Comparison of ENCODE assay signal across 16 cellular contexts in genomic region chr19:33306853-33307792, GRCh38.
"Had no signal": no experiment of that assay in that cellular context is flagged by ENCODE, and none has a peak within 500 bp of the region (broad histone marks: within the 10 kb centered on the region; RNA-seq: fewer than 3 reads in every experiment).

No MANE protein-coding gene starts in this region.

- H3K36me3 ChIP-seq: ascending aorta, left lung, sigmoid colon had no signal

- DNase-seq: activated CD4-positive, alpha-beta T cell treated with anti-CD3 and anti-CD28 coated beads, Interleukin-2, amount 10 ng/mL, durations not matched to agents 7 days and 5 days; activated CD4-positive, CD25-positive, alpha-beta regulatory T cell; activated naive CD4-positive, alpha-beta T cell treated with Interleukin-2 at 50 U/mL for 16 hours; dermis blood vessel endothelial cell; endodermal cell; left lung; natural killer cell; nucleus accumbens; SIG-M5; sigmoid colon; stimulated activated CD4-positive, alpha-beta T cell treated with anti-CD3 and anti-CD28 coated beads, Interleukin-1b, Interleukin-23, amount 100 ng/mL, for 48 hours; T-helper 2 cell had no signal

- H3K36me3 Mint-ChIP-seq: natural killer cell had no signal

- H3K4me3 ChIP-seq: ascending aorta, left lung, sigmoid colon had no signal

- H3K27ac ChIP-seq: ascending aorta, left lung, sigmoid colon had no signal

- H3K9me3 ChIP-seq: ascending aorta, sigmoid colon had no signal

- H3K27ac Mint-ChIP-seq: activated CD4-positive, alpha-beta T cell treated with anti-CD3 and anti-CD28 coated beads, Interleukin-2, amount 10 ng/mL, durations not matched to agents 7 days and 5 days; activated T-helper 17 cell treated with anti-CD3 and anti-CD28 coated beads, Interleukin-2, amount 50 U/mL, for 72 hours; endodermal cell; memory B cell; natural killer cell; progenitor cell of endocrine pancreas had no signal

- H3K4me3 Mint-ChIP-seq: activated CD4-positive, alpha-beta T cell treated with anti-CD3 and anti-CD28 coated beads, Interleukin-2, amount 10 ng/mL, durations not matched to agents 7 days and 5 days; activated T-helper 17 cell treated with anti-CD3 and anti-CD28 coated beads, Interleukin-2, amount 50 U/mL, for 72 hours; endodermal cell; memory B cell; natural killer cell had no signal

- H3K9me3 Mint-ChIP-seq: activated CD4-positive, alpha-beta T cell treated with anti-CD3 and anti-CD28 coated beads, Interleukin-2, amount 10 ng/mL, durations not matched to agents 7 days and 5 days; activated T-helper 17 cell treated with anti-CD3 and anti-CD28 coated beads, Interleukin-2, amount 50 U/mL, for 72 hours; endodermal cell; natural killer cell had no signal

- H3K4me1 Mint-ChIP-seq: activated CD4-positive, alpha-beta T cell treated with anti-CD3 and anti-CD28 coated beads, Interleukin-2, amount 10 ng/mL, durations not matched to agents 7 days and 5 days; activated T-helper 17 cell treated with anti-CD3 and anti-CD28 coated beads, Interleukin-2, amount 50 U/mL, for 72 hours; memory B cell had no signal

- H3K27me3 ChIP-seq: ascending aorta had no signal

- ATAC-seq: activated T-helper 17 cell treated with anti-CD3 and anti-CD28 coated beads, Interleukin-2, amount 50 U/mL, for 72 hours; left lung; natural killer cell had no signal
